Comparison of ENCODE assay signal across 29 cellular contexts in genomic region chr7:136069840-136070529, GRCh38.
"Had no signal": no experiment of that assay in that cellular context is flagged by ENCODE, and none has a peak within 500 bp of the region (broad histone marks: within the 10 kb centered on the region; RNA-seq: fewer than 3 reads in every experiment).

No MANE protein-coding gene starts in this region.

- H3K27ac ChIP-seq: ovary, parathyroid adenoma, psoas muscle, right lobe of liver, sigmoid colon, spleen, suprapubic skin, testis, tibial artery, transverse colon, upper lobe of right lung, uterus had no signal

- ATAC-seq: naive thymus-derived CD8-positive, alpha-beta T cell; natural killer cell treated with Interleukin-12 subunit alpha and Interleukin-12 subunit beta and Interleukin-15 and Interleukin-18, amount 100 ng/mL, for 72 hours; psoas muscle; right cardiac atrium; right lobe of liver; stimulated activated memory B cell treated with anti-CD40 and anti-IgM and Interleukin-4, amounts not matched to agents 10 μg/mL and 1 μg/mL and 100 μg/mL, for 72 hours; stimulated activated naive CD8-positive, alpha-beta T cell treated with anti-CD3 and anti-CD28 coated beads, Interleukin-15, amount 100 ng/mL, for 72 hours; stimulated activated naive CD8-positive, alpha-beta T cell treated with anti-CD3 and anti-CD28 coated beads, Interleukin-15, Interleukin-2, amounts not matched to agents 100 U/mL and 50 U/mL, for 24 hours; upper lobe of right lung had no signal

- H2AFZ ChIP-seq: parathyroid adenoma had no signal

- H3K9ac ChIP-seq: parathyroid adenoma had no signal

- H3K9me3 ChIP-seq: ovary, psoas muscle, right lobe of liver, sigmoid colon, spleen, suprapubic skin, testis, tibial artery, transverse colon, upper lobe of right lung, uterus had no signal

- H3K4me3 ChIP-seq: ovary, psoas muscle, right lobe of liver, sigmoid colon, spleen, suprapubic skin, testis, tibial artery, transverse colon, upper lobe of right lung, uterus had no signal

- DNase-seq: naive thymus-derived CD8-positive, alpha-beta T cell; nephron progenitor cell; occipital lobe; ovary; posterior cingulate gyrus; psoas muscle; right cardiac atrium; right lobe of liver; sigmoid colon; small intestine; spleen; stimulated activated CD4-positive, alpha-beta T cell treated with anti-CD3 and anti-CD28 coated beads, Interleukin-12 subunit alpha, Interleukin-12 subunit beta, amount 100 ng/mL, for 4 hours; stimulated activated CD4-positive, alpha-beta T cell treated with anti-CD3 and anti-CD28 coated beads, Interleukin-1b, Interleukin-23, amount 100 ng/mL, for 48 hours; stimulated activated CD4-positive, alpha-beta T cell treated with anti-CD3 and anti-CD28 coated beads, Interleukin-4, amount 100 ng/mL, for 1 hour; stimulated activated CD4-positive, alpha-beta T cell treated with anti-CD3 and anti-CD28 coated beads, Interleukin-4, amount 100 ng/mL, for 4 hours; stimulated activated CD8-positive, alpha-beta memory T cell treated with anti-CD3 and anti-CD28 coated beads, Interleukin-4, amount 100 ng/mL, for 48 hours; stimulated activated naive CD4-positive, alpha-beta T cell; stimulated activated naive CD8-positive, alpha-beta T cell treated with anti-CD3 and anti-CD28 coated beads, Interleukin-15, amount 100 ng/mL, for 72 hours; stimulated activated naive CD8-positive, alpha-beta T cell treated with anti-CD3 and anti-CD28 coated beads, Interleukin-15, Interleukin-2, amounts not matched to agents 100 U/mL and 50 U/mL, for 24 hours; substantia nigra; testis; tibial artery; transverse colon; upper lobe of right lung; uterus had no signal

- H3K4me1 ChIP-seq: parathyroid adenoma, psoas muscle, right lobe of liver, spleen, suprapubic skin, testis, tibial artery, transverse colon, upper lobe of right lung, uterus had no signal

- H3K27me3 ChIP-seq: ovary, right lobe of liver, sigmoid colon, spleen, suprapubic skin, testis, tibial artery, transverse colon, upper lobe of right lung, uterus had no signal

- FAIRE-seq: small intestine had no signal

- H3K36me3 ChIP-seq: ovary, right lobe of liver, sigmoid colon, spleen, suprapubic skin, tibial artery, transverse colon, upper lobe of right lung, uterus had no signal

- H3K79me2 ChIP-seq: parathyroid adenoma had no signal
